ENCODE assay signal across 20 cellular contexts in the genomic region with DNA sequence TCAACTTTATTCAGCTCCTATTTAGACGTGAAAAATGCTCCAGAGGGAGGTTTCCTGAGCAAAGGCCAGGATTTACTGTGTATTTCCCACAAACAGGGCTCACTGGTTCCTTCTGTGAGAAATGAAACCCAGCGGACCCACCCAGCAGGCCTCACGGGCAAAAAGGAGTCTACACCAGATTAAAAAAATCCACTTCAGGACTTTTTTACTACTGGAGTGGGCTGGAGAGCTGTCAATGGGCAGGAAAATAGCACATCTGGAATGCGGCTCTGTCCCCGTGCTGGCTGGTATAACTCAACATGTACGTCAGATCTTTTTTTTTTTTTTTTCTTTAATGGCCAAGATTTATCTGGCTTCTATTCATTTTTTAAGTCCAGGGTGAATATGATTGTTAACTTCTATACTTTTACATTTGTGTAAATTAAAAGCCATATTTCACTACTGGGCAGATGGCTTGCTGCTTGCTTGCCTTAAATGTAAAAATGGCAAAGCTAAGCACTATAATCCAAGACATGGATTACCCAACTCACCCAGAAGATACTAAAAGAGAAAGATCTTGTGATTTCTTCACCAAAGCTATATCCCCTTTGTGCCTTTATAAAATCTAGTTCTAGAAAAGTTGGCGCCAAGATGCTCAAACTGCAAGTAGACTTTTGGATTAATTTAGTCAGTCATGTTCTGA. TPM values are rescaled to one million over a fixed set of nuclear protein-coding genes. Genes with fewer than 3 reads are reported as not detected.
DNase-seq lines count a peak whose midpoint lies in the region; ATAC-seq, FAIRE-seq and TF ChIP-seq lines count a peak whose summit lies in the region.
"Had no signal": no experiment of that assay in that cellular context is flagged by ENCODE, and none has a peak within 500 bp of the region (broad histone marks: within the 10 kb centered on the region; RNA-seq: fewer than 3 reads in every experiment).

No MANE protein-coding gene starts in this region.

- no peaks in the 10 kb centered on the region for H3K9me3 ChIP-seq in right cardiac atrium (ENCODE audit: control insufficient read depth, low read length)
- H3K9me3 ChIP-seq in sigmoid colon: no peaks in the 10 kb centered on the region
- H3K9me3 ChIP-seq in HepG2 (ENCODE audit: low read length): no peaks in the 10 kb centered on the region
- H3K9me3 ChIP-seq: pancreas, SJSA1 had no signal

- POLR2A ChIA-PET in HepG2 (lab: Yijun Ruan, JAX): interaction anchor here (1.0 kb wide), 1 partner anchor 48 kb away, joined by 3 read pairs; no protein-coding TSS in a partner anchor

- no peak overlapping the region for H2AFZ ChIP-seq in HepG2 (ENCODE audit: low read length)

- WGBS in right cardiac atrium: 43% methylated on average over 7 of the region's 7 CpGs
- WGBS in sigmoid colon, 2 donors: 77 to 82% methylated on average over 7 of the region's 7 CpGs
- WGBS in HepG2 (ENCODE audit: low lambda C conversion rate): 49% methylated on average over 7 of the region's 7 CpGs

- intact Hi-C loops in right cardiac atrium (cut with DNase I) (no loop called here), sigmoid colon (cut with DNase I) (no loop called here), HepG2 (cut with micrococcal nuclease; ENCODE audit: unreplicated experiment) (no loop called here)

- H3K36me3 Mint-ChIP-seq in brain: no peaks in the 10 kb centered on the region

- in situ Hi-C loops in HepG2 (cut with HindIII; ENCODE audit: extremely low pct_ligation_motif_present, low pct_unique_long_range_greater_than_20kb): no loop called here

- ATAC-seq in right cardiac atrium (peak; percentile 80 to 82), HepG2 (no peak), esophagus mucosa (no peak)
- ATAC-seq: HCT116, left lobe of liver, pancreas had no signal

- peak overlapping the region in 1 of 5 experiments; percentile 8 for H3K4me3 Mint-ChIP-seq in brain

- peak overlapping the region in 3 of 5 experiments; percentile 37 to 96 (median 82) for H3K27ac Mint-ChIP-seq in brain

- H3K27me3 ChIP-seq in right cardiac atrium (ENCODE audit: control insufficient read depth, insufficient read depth): no peaks in the 10 kb centered on the region
- H3K27me3 ChIP-seq in sigmoid colon: no peaks in the 10 kb centered on the region
- H3K27me3 ChIP-seq in HepG2 (ENCODE audit: control insufficient read depth in 1 of 2, insufficient read depth in 2 of 2, low read length in 2 of 2): peaks cover 3 to 38% of the 10 kb centered on the region in 2 experiments
- H3K27me3 ChIP-seq: pancreas, SJSA1 had no signal

- H3K9me3 Mint-ChIP-seq in brain: peaks cover under 1 to 21% (median 6%) of the 10 kb centered on the region in 5 experiments

- H3K27ac ChIP-seq in right cardiac atrium (ENCODE audit: low read length) (no peak overlapping the region), sigmoid colon (peak overlapping the region in 3 of 4 donors; percentile 6 to 66 (median 45)), HepG2 (ENCODE audit: extremely low read length, insufficient read depth, low read length) (no peak overlapping the region)
- H3K27ac ChIP-seq: C4-2B, pancreas, SJSA1 had no signal

- TF ChIP-seq RAD21 in HepG2 (CRISPR knock-in tag; IDR thresholded peaks at IDR 0.05): no peak

- H3K4me3 ChIP-seq in AG10803 (ENCODE audit: low read length): no peak overlapping the region
- no peak overlapping the region for H3K4me3 ChIP-seq in right cardiac atrium (ENCODE audit: low read length)
- H3K4me3 ChIP-seq in sigmoid colon: no peak overlapping the region
- no peak overlapping the region for H3K4me3 ChIP-seq in HepG2 (replicated peaks in 1 of 3; ENCODE audit: insufficient read depth in 1 of 3, low read depth in 2 of 3, low read length in 3 of 3)
- H3K4me3 ChIP-seq: pancreas, SJSA1 had no signal

- no peak overlapping the region for H3K4me2 ChIP-seq in HepG2 (ENCODE audit: low read depth, low read length)

- no peaks in the 10 kb centered on the region for H3K79me2 ChIP-seq in HepG2 (ENCODE audit: insufficient read depth, low read length)

- TF ChIP-seq CTCF in AG10803 (conservative IDR thresholded peaks at IDR 0.05; ENCODE audit: low read length): no peak
- no peak for TF ChIP-seq CTCF in brain (conservative IDR thresholded peaks at IDR 0.05)
- no peak for TF ChIP-seq CTCF in sigmoid colon (IDR thresholded peaks at IDR 0.05)
- TF ChIP-seq CTCF in HepG2 (CRISPR knock-in tag; IDR thresholded peaks at IDR 0.05): no peak

- FAIRE-seq in HepG2 (lab: Jason Lieb, UNC) (no peak), H54 (lab: Jason Lieb, UNC) (no peak)
- FAIRE-seq: A204.1, colon, pancreas had no signal

- DNase-seq in AG10803 (ENCODE audit: low read depth) (peak; percentile 59), right cardiac atrium (peak; percentile 56 to 82 (median 71)), sigmoid colon (no peak), LoVo (ENCODE audit: low spot score) (no peak), HepG2 (ENCODE audit: low spot score) (no peak), H54 (ENCODE audit: insufficient read length, low spot score) (no peak)
- DNase-seq: amniotic stem cell, foreskin melanocyte, KBM-7, NCI-H2081, pancreas, T1000 had no signal

- no peaks in the 10 kb centered on the region for H4K20me1 ChIP-seq in HepG2 (ENCODE audit: insufficient read depth, low read length)

- TF ChIP-seq POLR2A in sigmoid colon (IDR thresholded peaks at IDR 0.05) (no peak), HepG2 (IDR thresholded peaks at IDR 0.05; ENCODE audit: insufficient read depth in 1 of 2, low read depth in 2 of 2, low read length in 2 of 2) (no peak), H54 (IDR thresholded peaks at IDR 0.05; ENCODE audit: low read depth, low read length) (no peak)

- H3K4me1 Mint-ChIP-seq in brain: peaks cover 15% of the 10 kb centered on the region

- peaks cover 5% of the 10 kb centered on the region for H3K4me1 ChIP-seq in right cardiac atrium (ENCODE audit: control insufficient read depth, insufficient read depth, low read length)
- peaks cover 0 to 14% (median 7%) of the 10 kb centered on the region in 4 donors for H3K4me1 ChIP-seq in sigmoid colon
- H3K4me1 ChIP-seq in HepG2 (ENCODE audit: insufficient read depth, low read length): no peaks in the 10 kb centered on the region
- H3K4me1 ChIP-seq: pancreas, SJSA1 had no signal

- no peak overlapping the region for H3K9ac ChIP-seq in HepG2 (ENCODE audit: insufficient read depth, low read depth, low read length)

- BruUV-seq in HepG2 (replicated peaks; lab: Mats Ljungman, UMichigan): no TSS peak

- H3K36me3 ChIP-seq in sigmoid colon (no peaks in the 10 kb centered on the region), HepG2 (replicated peaks in 1 of 2; ENCODE audit: control insufficient read depth in 1 of 2, insufficient read depth in 2 of 2, low read length in 2 of 2) (no peaks in the 10 kb centered on the region)
- H3K36me3 ChIP-seq: pancreas, SJSA1 had no signal

- H3K27me3 Mint-ChIP-seq in brain: no peaks in the 10 kb centered on the region

- CTCF ChIA-PET in HepG2 (lab: Yijun Ruan, JAX; ENCODE audit: low intra/inter-chr PET ratio, low total read pairs): no interaction called here

- no peak for TF ChIP-seq EP300 in sigmoid colon (IDR thresholded peaks at IDR 0.05)
- no peak for TF ChIP-seq EP300 in HepG2 (IDR thresholded peaks at IDR 0.05; ENCODE audit: low read depth in 2 of 2, low read length in 2 of 2)
- no peak for TF ChIP-seq EP300 in HepG2 (CRISPR knock-in tag; IDR thresholded peaks at IDR 0.05; ENCODE audit: borderline replicate concordance)

TF ChIP-seq in HepG2, 621 proteins besides CTCF, POLR2A, EP300 and RAD21 (continues in another document):
- TF ChIP-seq ZNF280B (CRISPR knock-in tag; IDR thresholded peaks at IDR 0.05; ENCODE audit: borderline replicate concordance) (no peak), ZNF446 (CRISPR knock-in tag; IDR thresholded peaks at IDR 0.05) (no peak), TGIF2 (CRISPR knock-in tag; IDR thresholded peaks at IDR 0.05) (no peak)

RNA-seq across cellular contexts. Expression of gene PKDCC, which starts 48.9 kb away (rescaled TPM):
- polyA plus RNA-seq in brain (ENCODE audit: insufficient read depth, low read depth, low replicate concordance): 4.1 TPM
- total RNA-seq in right cardiac atrium: 100 to 1,000 TPM in 3 of 4 donors, 10 to 100 TPM in 1; 92.2 to 189 (median 131) TPM
- polyA plus RNA-seq in right cardiac atrium: 145 TPM
- 100 to 1,000 TPM in 2 of 4 donors, 10 to 100 TPM in 2; 64.8 to 106 (median 96.1) TPM for total RNA-seq in sigmoid colon
- polyA plus RNA-seq in sigmoid colon: 10 to 100 TPM; 13.9 to 67.7 (median 21.0) TPM
- 28.5 and 52.6 TPM in 2 replicates for total RNA-seq in HepG2 (2016; rRNA removed; fragmentation: Illumina TruSeq; extraction: Trizol)
- 29.8 and 32.7 TPM in 2 replicates for total RNA-seq in HepG2 (2016; cell fraction: cytosol; rRNA removed; fragmentation: Illumina TruSeq; extraction: Trizol; ENCODE audit: low read depth)
- 26.0 and 48.3 TPM in 2 replicates for total RNA-seq in HepG2 (2016; cell fraction: insoluble cytoplasmic fraction; rRNA removed; fragmentation: Illumina TruSeq; extraction: Trizol)
- total RNA-seq in HepG2 (2016; cell fraction: membrane; rRNA removed; fragmentation: Illumina TruSeq; extraction: Trizol): 54.4 and 56.9 TPM in 2 replicates
- 54.4 and 55.1 TPM in 2 replicates for total RNA-seq in HepG2 (2016; cell fraction: nucleus; rRNA removed; fragmentation: Illumina TruSeq; extraction: Trizol)
- polyA plus RNA-seq in HepG2 (2011; rRNA removed): 58.8 and 61.3 TPM in 2 replicates
- 38.5 and 60.7 TPM in 2 replicates for polyA plus RNA-seq in HepG2 (2011; cell fraction: cytosol; rRNA removed)
- polyA plus RNA-seq in HepG2 (2011; cell fraction: nucleus; rRNA removed): 143 and 171 TPM in 2 replicates
- 40.4 and 41.4 TPM in 2 replicates for polyA plus RNA-seq in HepG2 (2012)
- 17.4 and 18.8 TPM in 2 replicates for polyA plus RNA-seq in HepG2 (2016; cell fraction: cytosol; fragmentation: Illumina TruSeq; extraction: Trizol; ENCODE audit: low read depth)
- 22.6 and 27.6 TPM in 2 replicates for polyA plus RNA-seq in HepG2 (2016; cell fraction: insoluble cytoplasmic fraction; fragmentation: Illumina TruSeq; extraction: Trizol; ENCODE audit: low read depth)
- polyA plus RNA-seq in HepG2 (2016; cell fraction: membrane; fragmentation: Illumina TruSeq; extraction: Trizol; ENCODE audit: low read depth): 33.9 and 35.9 TPM in 2 replicates
- 102 and 113 TPM in 2 replicates for polyA plus RNA-seq in HepG2 (2016; cell fraction: nucleus; fragmentation: Illumina TruSeq; extraction: Trizol; ENCODE audit: insufficient read depth, low read depth)
- 71.1 and 76.2 TPM in 2 replicates for polyA minus RNA-seq in HepG2 (2011; rRNA and poly(A)+ RNA removed; ENCODE audit: low replicate concordance)
- 18.8 and 24.4 TPM in 2 replicates for polyA minus RNA-seq in HepG2 (2011; cell fraction: cytosol; rRNA and poly(A)+ RNA removed)
- polyA minus RNA-seq in HepG2 (2011; cell fraction: nucleus; rRNA and poly(A)+ RNA removed): 23.2 and 26.8 TPM in 2 replicates
- 1.8 TPM for total RNA-seq in esophagus mucosa

Comparison
In these comparisons a context has a peak if more than half of its experiments do, and no peak if none do; other contexts are left out.
1. DNase-seq: peak in AG10803 (single experiment) and right cardiac atrium (3 of 3); none in sigmoid colon (single experiment), LoVo (single experiment), HepG2 (single experiment) and H54 (single experiment).
2. ATAC-seq: peak in right cardiac atrium (2 of 2); none in HepG2 (single experiment) and esophagus mucosa (single experiment).
3. H3K27ac ChIP-seq: peak in sigmoid colon (3 of 4); none in right cardiac atrium (single experiment) and HepG2 (single experiment).